ENCODE assay signal across 12 cellular contexts in genomic region chr19:49912965-49913685, GRCh38. TPM values are rescaled to one million over a fixed set of nuclear protein-coding genes. Genes with fewer than 3 reads are reported as not detected.
DNase-seq lines count a peak whose midpoint lies in the region; ATAC-seq and TF ChIP-seq lines count a peak whose summit lies in the region.
"Had no signal": no experiment of that assay in that cellular context is flagged by ENCODE, and none has a peak within 500 bp of the region (broad histone marks: within the 10 kb centered on the region; RNA-seq: fewer than 3 reads in every experiment).

No MANE protein-coding gene starts in this region.

- H3K4me3 Mint-ChIP-seq in stimulated activated naive CD8-positive, alpha-beta T cell treated with anti-CD3 and anti-CD28 coated beads, Interleukin-15, Interleukin-2, amounts not matched to agents 100 ng/mL and 50 ng/mL, for 24 hours, result no peak overlapping the region
- no peak overlapping the region for H3K4me3 Mint-ChIP-seq in stimulated activated naive CD8-positive, alpha-beta T cell treated with anti-CD3 and anti-CD28 coated beads, Interleukin-15, amount 100 ng/mL, for 72 hours
- H3K4me3 Mint-ChIP-seq in activated T-helper 17 cell treated with anti-CD3 and anti-CD28 coated beads, Interleukin-2, amount 50 U/mL, for 72 hours, result peak overlapping the region; percentile 84

- peak overlapping the region; percentile 76 for H3K27ac Mint-ChIP-seq in stimulated activated naive CD8-positive, alpha-beta T cell treated with anti-CD3 and anti-CD28 coated beads, Interleukin-15, Interleukin-2, amounts not matched to agents 100 ng/mL and 50 ng/mL, for 24 hours
- H3K27ac Mint-ChIP-seq in stimulated activated naive CD8-positive, alpha-beta T cell treated with anti-CD3 and anti-CD28 coated beads, Interleukin-15, amount 100 ng/mL, for 72 hours, result peak overlapping the region in 1 of 2 donors; percentile 89
- H3K27ac Mint-ChIP-seq in activated T-helper 17 cell treated with anti-CD3 and anti-CD28 coated beads, Interleukin-2, amount 50 U/mL, for 72 hours, result peak overlapping the region; percentile 92

- no peak overlapping the region for H3K4me3 ChIP-seq in lower lobe of right lung
- H3K4me3 ChIP-seq: BLaER1, tibial nerve had no signal

- DNase-seq in stimulated activated naive CD8-positive, alpha-beta T cell treated with anti-CD3 and anti-CD28 coated beads, Interleukin-15, amount 100 ng/mL, for 72 hours, result no peak
- DNase-seq in lower lobe of right lung, result no peak
- no peak for DNase-seq in GM20000 (ENCODE audit: low spot score)
- DNase-seq in COR-L47 (lab: John Stamatoyannopoulos, UW), result no peak
- DNase-seq in H4 (ENCODE audit: low spot score), result no peak
- DNase-seq: effector CD4-positive, alpha-beta T cell had no signal

- peaks cover 76% of the 10 kb centered on the region for H3K36me3 Mint-ChIP-seq in stimulated activated naive CD8-positive, alpha-beta T cell treated with anti-CD3 and anti-CD28 coated beads, Interleukin-15, Interleukin-2, amounts not matched to agents 100 ng/mL and 50 ng/mL, for 24 hours (ENCODE audit: low read depth)
- peaks cover 97% of the 10 kb centered on the region for H3K36me3 Mint-ChIP-seq in activated T-helper 17 cell treated with anti-CD3 and anti-CD28 coated beads, Interleukin-2, amount 50 U/mL, for 72 hours (ENCODE audit: low read depth)

- H3K36me3 ChIP-seq in lower lobe of right lung, result peaks cover 57% of the 10 kb centered on the region

- peaks cover 74% of the 10 kb centered on the region for H3K4me1 Mint-ChIP-seq in stimulated activated naive CD8-positive, alpha-beta T cell treated with anti-CD3 and anti-CD28 coated beads, Interleukin-15, Interleukin-2, amounts not matched to agents 100 ng/mL and 50 ng/mL, for 24 hours (ENCODE audit: low read depth)
- peaks cover 76% of the 10 kb centered on the region for H3K4me1 Mint-ChIP-seq in stimulated activated naive CD8-positive, alpha-beta T cell treated with anti-CD3 and anti-CD28 coated beads, Interleukin-15, amount 100 ng/mL, for 72 hours
- H3K4me1 Mint-ChIP-seq in activated T-helper 17 cell treated with anti-CD3 and anti-CD28 coated beads, Interleukin-2, amount 50 U/mL, for 72 hours, result peaks cover 41% of the 10 kb centered on the region

- H3K4me1 ChIP-seq in lower lobe of right lung, result peaks cover 22% of the 10 kb centered on the region

- no peaks in the 10 kb centered on the region for H3K9me3 ChIP-seq in lower lobe of right lung
- H3K9me3 ChIP-seq: BLaER1, tibial nerve had no signal

- no peaks in the 10 kb centered on the region for H3K27me3 ChIP-seq in lower lobe of right lung (ENCODE audit: low read depth)
- H3K27me3 ChIP-seq: BLaER1, tibial nerve had no signal

- no peak overlapping the region for H3K27ac ChIP-seq in lower lobe of right lung
- H3K27ac ChIP-seq: BLaER1, tibial nerve, VCaP had no signal

- H3K9me3 Mint-ChIP-seq in stimulated activated naive CD8-positive, alpha-beta T cell treated with anti-CD3 and anti-CD28 coated beads, Interleukin-15, Interleukin-2, amounts not matched to agents 100 ng/mL and 50 ng/mL, for 24 hours, result no peaks in the 10 kb centered on the region
- no peaks in the 10 kb centered on the region for H3K9me3 Mint-ChIP-seq in stimulated activated naive CD8-positive, alpha-beta T cell treated with anti-CD3 and anti-CD28 coated beads, Interleukin-15, amount 100 ng/mL, for 72 hours
- H3K9me3 Mint-ChIP-seq in activated T-helper 17 cell treated with anti-CD3 and anti-CD28 coated beads, Interleukin-2, amount 50 U/mL, for 72 hours, result no peaks in the 10 kb centered on the region

- intact Hi-C loops in lower lobe of right lung (cut with DNase I), result no loop called here

- H3K27me3 Mint-ChIP-seq in stimulated activated naive CD8-positive, alpha-beta T cell treated with anti-CD3 and anti-CD28 coated beads, Interleukin-15, Interleukin-2, amounts not matched to agents 100 ng/mL and 50 ng/mL, for 24 hours, result no peaks in the 10 kb centered on the region
- no peaks in the 10 kb centered on the region for H3K27me3 Mint-ChIP-seq in stimulated activated naive CD8-positive, alpha-beta T cell treated with anti-CD3 and anti-CD28 coated beads, Interleukin-15, amount 100 ng/mL, for 72 hours
- no peaks in the 10 kb centered on the region for H3K27me3 Mint-ChIP-seq in activated T-helper 17 cell treated with anti-CD3 and anti-CD28 coated beads, Interleukin-2, amount 50 U/mL, for 72 hours

- TF ChIP-seq CTCF in lower lobe of right lung (IDR thresholded peaks at IDR 0.05) (no peak), GM20000 (IDR thresholded peaks at IDR 0.05; ENCODE audit: extremely low read depth, missing control alignments) (no peak)

- no peak for ATAC-seq in stimulated activated naive CD8-positive, alpha-beta T cell treated with anti-CD3 and anti-CD28 coated beads, Interleukin-15, amount 100 ng/mL, for 72 hours
- ATAC-seq in activated T-helper 17 cell treated with anti-CD3 and anti-CD28 coated beads, Interleukin-2, amount 50 U/mL, for 72 hours (replicated peaks), result no peak
- ATAC-seq in lower lobe of right lung, result peak; percentile 24 to 53
- no peak for ATAC-seq in HG02763 (IDR thresholded peaks at IDR 0.05; ENCODE audit: unreplicated experiment)

RNA-seq across cellular contexts. Expression of gene ATF5, which starts 15.9 kb away (rescaled TPM):
- total RNA-seq in activated T-helper 17 cell treated with anti-CD3 and anti-CD28 coated beads, Interleukin-2, amount 50 U/mL, for 72 hours, result 10 to 100 TPM; 26.0 to 28.6 TPM
- 13.8 TPM for total RNA-seq in lower lobe of right lung
- total RNA-seq in H4 (2014; rRNA removed; shearing (Covaris generic)), result 16.0 and 19.0 TPM in 2 replicates

RNA-seq across cellular contexts. Expression of gene NUP62, which starts 16.2 kb away (rescaled TPM):
- total RNA-seq in activated T-helper 17 cell treated with anti-CD3 and anti-CD28 coated beads, Interleukin-2, amount 50 U/mL, for 72 hours, result 100 to 1,000 TPM; 158 to 172 TPM
- 36.5 TPM for total RNA-seq in lower lobe of right lung
- 52.1 and 62.4 TPM in 2 replicates for total RNA-seq in H4 (2014; rRNA removed; shearing (Covaris generic))

RNA-seq across cellular contexts. Expression of gene IL4I1, which starts 16.4 kb away (rescaled TPM):
- 100 to 1,000 TPM in 1 of 2 donors, 10 to 100 TPM in 1; 42.0 to 177 TPM for total RNA-seq in activated T-helper 17 cell treated with anti-CD3 and anti-CD28 coated beads, Interleukin-2, amount 50 U/mL, for 72 hours
- total RNA-seq in lower lobe of right lung, result 1.6 TPM
- 0.15 TPM in 1 of 2 replicates, not detected in the other for total RNA-seq in H4 (2014; rRNA removed; shearing (Covaris generic))

RNA-seq across cellular contexts. Expression of gene TBC1D17, which starts 35.6 kb away (rescaled TPM):
- 10 to 100 TPM; 21.4 to 57.4 TPM for total RNA-seq in activated T-helper 17 cell treated with anti-CD3 and anti-CD28 coated beads, Interleukin-2, amount 50 U/mL, for 72 hours
- total RNA-seq in lower lobe of right lung, result 53.1 TPM
- total RNA-seq in H4 (2014; rRNA removed; shearing (Covaris generic)), result 2.6 and 6.8 TPM in 2 replicates

RNA-seq across cellular contexts. Expression of gene AKT1S1, which starts 36.0 kb away (rescaled TPM):
- total RNA-seq in activated T-helper 17 cell treated with anti-CD3 and anti-CD28 coated beads, Interleukin-2, amount 50 U/mL, for 72 hours, result 10 to 100 TPM; 33.8 to 72.8 TPM
- total RNA-seq in lower lobe of right lung, result 29.7 TPM
- 12.8 and 13.4 TPM in 2 replicates for total RNA-seq in H4 (2014; rRNA removed; shearing (Covaris generic))

Comparison
In these comparisons a context has a peak if more than half of its experiments do, and no peak if none do; other contexts are left out.
1. ATAC-seq: peak in lower lobe of right lung (2 of 2); none in stimulated activated naive CD8-positive, alpha-beta T cell treated with anti-CD3 and anti-CD28 coated beads, Interleukin-15, amount 100 ng/mL, for 72 hours (single experiment), activated T-helper 17 cell treated with anti-CD3 and anti-CD28 coated beads, Interleukin-2, amount 50 U/mL, for 72 hours (single experiment) and HG02763 (single experiment).
2. RNA of gene IL4I1, which starts 16.4 kb away (total RNA-seq): 42.0 to 177 TPM in activated T-helper 17 cell treated with anti-CD3 and anti-CD28 coated beads, Interleukin-2, amount 50 U/mL, for 72 hours; 1.6 TPM in lower lobe of right lung (single experiment) and 0.15 TPM in H4; every median in the first group is over 10 times any median in the second.